ENCODE assay signal across 11 cellular contexts in genomic region chr1:66266756-66267155, GRCh38.
A peak's percentile ranks its signal among the peaks of the same experiment; 100 is the strongest.
DNase-seq lines count a peak whose midpoint lies in the region; ATAC-seq, FAIRE-seq and TF ChIP-seq lines count a peak whose summit lies in the region.
"Had no signal": no experiment of that assay in that cellular context is flagged by ENCODE, and none has a peak within 500 bp of the region (broad histone marks: within the 10 kb centered on the region; RNA-seq: fewer than 3 reads in every experiment).

No MANE protein-coding gene starts in this region.

- peak overlapping the region in 2 of 3 donors; percentile 17 to 62 for H3K9ac ChIP-seq in skeletal muscle tissue (ENCODE audit: low read depth in 1 of 3, low read length in 3 of 3)

- no TSS peak for BruUV-seq in OCI-LY7 (replicated peaks; lab: Mats Ljungman, UMichigan)

- H3K27me3 ChIP-seq in skeletal muscle tissue (ENCODE audit: control insufficient read depth in 3 of 3, insufficient read depth in 3 of 3, low read length in 3 of 3) = no peaks in the 10 kb centered on the region
- H3K27me3 ChIP-seq: tibial artery had no signal

- no peaks in the 10 kb centered on the region for H3K9me3 ChIP-seq in OCI-LY7 (ENCODE audit: low read length)
- H3K9me3 ChIP-seq in skeletal muscle tissue (ENCODE audit: control insufficient read depth in 3 of 3, low read length in 3 of 3) = no peaks in the 10 kb centered on the region
- H3K9me3 ChIP-seq: tibial artery had no signal

- H3K4me2 ChIP-seq in OCI-LY7 (ENCODE audit: low read length) = no peak overlapping the region

- H3K36me3 ChIP-seq in OCI-LY7 (ENCODE audit: insufficient read depth, low read length) = no peaks in the 10 kb centered on the region
- H3K36me3 ChIP-seq in skeletal muscle tissue (ENCODE audit: control insufficient read depth in 3 of 3, insufficient read depth in 3 of 3, low read length in 3 of 3) = no peaks in the 10 kb centered on the region
- H3K36me3 ChIP-seq: tibial artery had no signal

- TF ChIP-seq POLR2A in H54 (IDR thresholded peaks at IDR 0.05; ENCODE audit: low read depth, low read length) = no peak

- peak overlapping the region; percentile 25; the same call in 1 of the 2 replicates for H2AFZ ChIP-seq in OCI-LY7 (ENCODE audit: low read length)

- no peak for TF ChIP-seq CTCF in OCI-LY7 (conservative IDR thresholded peaks at IDR 0.05; ENCODE audit: low read length)
- TF ChIP-seq CTCF in epithelial cell of esophagus (IDR thresholded peaks at IDR 0.05; ENCODE audit: insufficient read depth, low read depth, low read length, missing control alignments) = no peak

- DNase-seq in H54 (ENCODE audit: insufficient read length, low spot score) (no peak), OCI-LY7 (ENCODE audit: low spot score) (no peak), epithelial cell of esophagus (ENCODE audit: low read depth) (peak; percentile 70)
- DNase-seq: activated gamma-delta T cell; CD8-positive, alpha-beta memory T cell; tibial artery had no signal

- POLR2A ChIA-PET in OCI-LY7 (lab: Charles Lee) = interaction anchor here (0.6 to 1.3 kb wide), 2 partner anchors 76 to 875 kb away, joined by 3 read pairs; no protein-coding TSS in a partner anchor

- no peak for ATAC-seq in HG02610 (IDR thresholded peaks at IDR 0.05; ENCODE audit: unreplicated experiment)
- no peak for ATAC-seq in HG02870 (IDR thresholded peaks at IDR 0.05; ENCODE audit: unreplicated experiment)
- ATAC-seq in HG03432 (IDR thresholded peaks at IDR 0.05; ENCODE audit: unreplicated experiment) = no peak

- H3K27ac ChIP-seq in OCI-LY7 (ENCODE audit: low read depth, low read length, poor library complexity, severe bottlenecking) = no peak overlapping the region
- H3K27ac ChIP-seq in skeletal muscle tissue (ENCODE audit: low read depth, low read length) = peak overlapping the region; percentile 85
- H3K27ac ChIP-seq: VCaP had no signal

- CTCF ChIA-PET in OCI-LY7 (lab: Charles Lee; ENCODE audit: unreplicated experiment) = no interaction called here

- H3K4me3 ChIP-seq in OCI-LY7 (ENCODE audit: low read depth, low read length, poor library complexity, severe bottlenecking) (no peak overlapping the region), epithelial cell of esophagus (ENCODE audit: low read length) (no peak overlapping the region), skeletal muscle tissue (ENCODE audit: low read length in 3 of 3) (peak overlapping the region; percentile 8 to 54 (median 43))
- H3K4me3 ChIP-seq: tibial artery had no signal

- no peaks in the 10 kb centered on the region for H3K79me2 ChIP-seq in OCI-LY7 (ENCODE audit: insufficient read depth, low read depth, low read length)

- intact Hi-C loops in OCI-LY7 (cut with micrococcal nuclease; ENCODE audit: unreplicated experiment) = no loop called here

- peaks cover 18% of the 10 kb centered on the region for H3K4me1 ChIP-seq in OCI-LY7 (ENCODE audit: insufficient read depth, low read length, poor library complexity, severe bottlenecking)
- peaks cover 32 to 52% (median 43%) of the 10 kb centered on the region in 3 donors for H3K4me1 ChIP-seq in skeletal muscle tissue (ENCODE audit: control insufficient read depth in 3 of 3, insufficient read depth in 3 of 3, low read length in 3 of 3)

- H4K20me1 ChIP-seq in OCI-LY7 (ENCODE audit: insufficient read depth, low read length) = no peaks in the 10 kb centered on the region

- FAIRE-seq in H54 (lab: Jason Lieb, UNC) = peak; percentile 73

- H3K9me2 ChIP-seq in OCI-LY7 (ENCODE audit: insufficient read depth, low read length) = no peaks in the 10 kb centered on the region

Comparison
In these comparisons a context has a peak if more than half of its experiments do, and no peak if none do; other contexts are left out.
1. H3K4me3 ChIP-seq: peak in skeletal muscle tissue (3 of 3); none in OCI-LY7 (single experiment) and epithelial cell of esophagus (single experiment).